8 cellular contexts compared by ENCODE assay signal in genomic region chr20:36199293-36200257, GRCh38. TPM values are rescaled to one million over a fixed set of nuclear protein-coding genes. Genes with fewer than 3 reads are reported as not detected.
DNase-seq lines count a peak whose midpoint lies in the region; ATAC-seq and TF ChIP-seq lines count a peak whose summit lies in the region.

No MANE protein-coding gene starts in this region.

- no peaks in the 10 kb centered on the region for H3K9me3 ChIP-seq in lung (ENCODE audit: control insufficient read depth in 2 of 2, insufficient read depth in 1 of 2, low read length in 1 of 2)

- no peak overlapping the region for H3K4me3 ChIP-seq in lung

- H3K27me3 ChIP-seq in lung (ENCODE audit: control insufficient read depth, insufficient read depth), result no peaks in the 10 kb centered on the region

- H3K36me3 ChIP-seq in lung (ENCODE audit: control insufficient read depth in 2 of 2, insufficient read depth in 2 of 2, low read length in 2 of 2), result peaks cover 0 to 28% of the 10 kb centered on the region in 2 donors

- TF ChIP-seq CTCF in lung (IDR thresholded peaks at IDR 0.05; ENCODE audit: control extremely low read depth, extremely low read depth), result peak; percentile 68

- ATAC-seq in HG02885 (IDR thresholded peaks at IDR 0.05; ENCODE audit: poor library complexity, unreplicated experiment) (peak; percentile 50), lung (ENCODE audit: insufficient read depth, low FRiP score) (peak; percentile 80), HG03571 (IDR thresholded peaks at IDR 0.05; ENCODE audit: unreplicated experiment) (no peak)

- WGBS in lung, 2 donors, result 53 to 54% methylated on average over 6 of the region's 6 CpGs

- peak; percentile 64 for DNase-seq in CD1c-positive myeloid dendritic cell (ENCODE audit: extremely low spot score)
- peak; percentile 48 for DNase-seq in NCI-H774 (lab: John Stamatoyannopoulos, UW)
- DNase-seq in activated CD4-positive, alpha-beta T cell treated with anti-CD3 and anti-CD28 coated beads, Interleukin-2, amount 50 U/mL, for 48 hours, result peak; percentile 85 to 86
- DNase-seq in ecto neural progenitor cell (ENCODE audit: low spot score), result peak; percentile 87
- DNase-seq in lung (ENCODE audit: low spot score), result peak; percentile 76
- DNase-seq in stimulated activated CD8-positive, alpha-beta memory T cell treated with anti-CD3 and anti-CD28 coated beads, Interleukin-12 subunit alpha, Interleukin-12 subunit beta, amount 100 ng/mL, for 24 hours (ENCODE audit: extremely low read depth), result peak; percentile 37

- no peak overlapping the region for H3K27ac ChIP-seq in lung (ENCODE audit: low read depth in 1 of 2, low read length in 1 of 2)

- no peaks in the 10 kb centered on the region for H3K4me1 ChIP-seq in lung (ENCODE audit: control insufficient read depth in 2 of 2, insufficient read depth in 2 of 2, low read length in 2 of 2)

RNA-seq across cellular contexts. Expression of gene AAR2, which starts 36.7 kb away (rescaled TPM):
- total RNA-seq in lung, result 10 to 100 TPM; 27.6 to 30.9 TPM
- 10 to 100 TPM; 18.1 to 31.2 TPM for polyA plus RNA-seq in lung

RNA-seq across cellular contexts. Expression of gene EPB41L1, which starts 45.0 kb away (rescaled TPM):
- 10 to 100 TPM; 50.1 to 61.9 TPM for total RNA-seq in lung
- 10 to 100 TPM; 13.5 to 15.5 TPM for polyA plus RNA-seq in lung

Comparison
In these comparisons a context has a peak if more than half of its experiments do, and no peak if none do; other contexts are left out.
1. DNase-seq: peak in every context shown above with its lines; median percentile 87 in ecto neural progenitor cell; 86 in activated CD4-positive, alpha-beta T cell treated with anti-CD3 and anti-CD28 coated beads, Interleukin-2, amount 50 U/mL, for 48 hours; 76 in lung; 64 in CD1c-positive myeloid dendritic cell; 48 in NCI-H774; 37 in stimulated activated CD8-positive, alpha-beta memory T cell treated with anti-CD3 and anti-CD28 coated beads, Interleukin-12 subunit alpha, Interleukin-12 subunit beta, amount 100 ng/mL, for 24 hours.